20 cellular contexts compared by ENCODE assay signal in genomic region chr7:3107228-3107763, GRCh38.
DNase-seq lines count a peak whose midpoint lies in the region; ATAC-seq and TF ChIP-seq lines count a peak whose summit lies in the region.
"Had no signal": no experiment of that assay in that cellular context is flagged by ENCODE, and none has a peak within 500 bp of the region (broad histone marks: within the 10 kb centered on the region; RNA-seq: fewer than 3 reads in every experiment).

No MANE protein-coding gene starts in this region.

- H3K9me3 Mint-ChIP-seq in activated CD8-positive, alpha-beta memory T cell treated with anti-CD3 and anti-CD28 coated beads, Interleukin-2, amount 10 ng/mL, durations not matched to agents 7 days and 5 days (ENCODE audit: low read depth) = peaks cover 7% of the 10 kb centered on the region
- no peaks in the 10 kb centered on the region for H3K9me3 Mint-ChIP-seq in activated T-helper 17 cell treated with anti-CD3 and anti-CD28 coated beads, Interleukin-2, amount 50 U/mL, for 72 hours

- peak overlapping the region; percentile 97 for H3K27ac Mint-ChIP-seq in activated CD8-positive, alpha-beta memory T cell treated with anti-CD3 and anti-CD28 coated beads, Interleukin-2, amount 10 ng/mL, durations not matched to agents 7 days and 5 days
- H3K27ac Mint-ChIP-seq in activated T-helper 17 cell treated with anti-CD3 and anti-CD28 coated beads, Interleukin-2, amount 50 U/mL, for 72 hours = peak overlapping the region; percentile 91
- H3K27ac Mint-ChIP-seq: HFFc6 had no signal

- H3K4me3 ChIP-seq in GM12865 (ENCODE audit: low read depth, low read length) = no peak overlapping the region
- H3K4me3 ChIP-seq: cardiac muscle cell, testis had no signal

- CTCF ChIA-PET in activated CD8-positive, alpha-beta memory T cell treated with anti-CD3 and anti-CD28 coated beads, Interleukin-2, amount 10 ng/mL, durations not matched to agents 7 days and 5 days (lab: Charles Lee) = interaction anchor here (0.8 to 3.9 kb wide), 7 partner anchors 10 to 242 kb away, joined by 3 to 59 read pairs (median 8); no protein-coding TSS in a partner anchor

- no peak for ATAC-seq in activated CD8-positive, alpha-beta memory T cell treated with anti-CD3 and anti-CD28 coated beads, Interleukin-2, amount 10 ng/mL, durations not matched to agents 7 days and 5 days
- no peak for ATAC-seq in activated T-helper 17 cell treated with anti-CD3 and anti-CD28 coated beads, Interleukin-2, amount 50 U/mL, for 72 hours (replicated peaks)
- no peak for ATAC-seq in GM21576 (IDR thresholded peaks at IDR 0.05; ENCODE audit: unreplicated experiment)
- ATAC-seq: left ventricle myocardium superior had no signal

- H3K27me3 Mint-ChIP-seq in activated CD8-positive, alpha-beta memory T cell treated with anti-CD3 and anti-CD28 coated beads, Interleukin-2, amount 10 ng/mL, durations not matched to agents 7 days and 5 days = no peaks in the 10 kb centered on the region
- H3K27me3 Mint-ChIP-seq in activated T-helper 17 cell treated with anti-CD3 and anti-CD28 coated beads, Interleukin-2, amount 50 U/mL, for 72 hours = no peaks in the 10 kb centered on the region

- no peak for TF ChIP-seq CTCF in GM12865 (IDR thresholded peaks at IDR 0.05; ENCODE audit: insufficient read depth, low read depth, low read length, missing control alignments)

- H3K4me1 Mint-ChIP-seq in activated CD8-positive, alpha-beta memory T cell treated with anti-CD3 and anti-CD28 coated beads, Interleukin-2, amount 10 ng/mL, durations not matched to agents 7 days and 5 days = peaks cover 96% of the 10 kb centered on the region
- H3K4me1 Mint-ChIP-seq in activated T-helper 17 cell treated with anti-CD3 and anti-CD28 coated beads, Interleukin-2, amount 50 U/mL, for 72 hours = peaks cover 66% of the 10 kb centered on the region

- intact Hi-C loops in posterior vena cava (cut with DNase I) = no loop called here

- peaks cover 61% of the 10 kb centered on the region for H3K36me3 Mint-ChIP-seq in activated CD8-positive, alpha-beta memory T cell treated with anti-CD3 and anti-CD28 coated beads, Interleukin-2, amount 10 ng/mL, durations not matched to agents 7 days and 5 days
- no peaks in the 10 kb centered on the region for H3K36me3 Mint-ChIP-seq in activated T-helper 17 cell treated with anti-CD3 and anti-CD28 coated beads, Interleukin-2, amount 50 U/mL, for 72 hours (ENCODE audit: low read depth)

- DNase-seq in activated CD8-positive, alpha-beta memory T cell treated with anti-CD3 and anti-CD28 coated beads, Interleukin-2, amount 10 ng/mL, durations not matched to agents 7 days and 5 days = no peak
- DNase-seq in activated CD8-positive, alpha-beta memory T cell treated with anti-CD3 and anti-CD28 coated beads, Interleukin-2, amount 50 U/mL, for 4 hours = no peak
- DNase-seq in GM12865 (ENCODE audit: low read depth) (peak; percentile 18), posterior vena cava (ENCODE audit: low spot score) (peak; percentile 36)
- DNase-seq in stimulated activated CD4-positive, alpha-beta T cell treated with anti-CD3 and anti-CD28 coated beads, Interleukin-4, amount 100 ng/mL, for 4 hours = no peak
- DNase-seq in effector CD4-positive, alpha-beta T cell = no peak
- DNase-seq: ACHN; activated CD4-positive, alpha-beta T cell treated with anti-CD3 and anti-CD28 coated beads for 48 hours; DMS53; GF-D8; HFFc6; left ventricle myocardium superior; NCI-H1436; NCI-H2171; NCI-H524 treated with DMSO at 0.1 percent for 48 hours; occipital lobe; testis had no signal

- peak overlapping the region; percentile 25 for H3K4me3 Mint-ChIP-seq in activated CD8-positive, alpha-beta memory T cell treated with anti-CD3 and anti-CD28 coated beads, Interleukin-2, amount 10 ng/mL, durations not matched to agents 7 days and 5 days
- peak overlapping the region; percentile 71 for H3K4me3 Mint-ChIP-seq in activated T-helper 17 cell treated with anti-CD3 and anti-CD28 coated beads, Interleukin-2, amount 50 U/mL, for 72 hours
- H3K4me3 Mint-ChIP-seq: HFFc6 had no signal

Comparison
In these comparisons a context has a peak if more than half of its experiments do, and no peak if none do; other contexts are left out.
1. DNase-seq: peak in GM12865 (single experiment) and posterior vena cava (single experiment); none in activated CD8-positive, alpha-beta memory T cell treated with anti-CD3 and anti-CD28 coated beads, Interleukin-2, amount 10 ng/mL, durations not matched to agents 7 days and 5 days (single experiment), activated CD8-positive, alpha-beta memory T cell treated with anti-CD3 and anti-CD28 coated beads, Interleukin-2, amount 50 U/mL, for 4 hours (single experiment), stimulated activated CD4-positive, alpha-beta T cell treated with anti-CD3 and anti-CD28 coated beads, Interleukin-4, amount 100 ng/mL, for 4 hours (0 of 2) and effector CD4-positive, alpha-beta T cell (single experiment).